29 cellular contexts compared by ENCODE assay signal in genomic region chr1:44757420-44757819, GRCh38. TPM values are rescaled to one million over a fixed set of nuclear protein-coding genes. Genes with fewer than 3 reads are reported as not detected.
A peak's percentile ranks its signal among the peaks of the same experiment; 100 is the strongest.
DNase-seq lines count a peak whose midpoint lies in the region; ATAC-seq and TF ChIP-seq lines count a peak whose summit lies in the region.
"Had no signal": no experiment of that assay in that cellular context is flagged by ENCODE, and none has a peak within 500 bp of the region (broad histone marks: within the 10 kb centered on the region; RNA-seq: fewer than 3 reads in every experiment).

No MANE protein-coding gene starts in this region.

- no peaks in the 10 kb centered on the region; the same call in 1 of the 2 replicates for H3F3A ChIP-seq in MM.1S (ENCODE audit: insufficient read depth, low read length)

- TF ChIP-seq CTCF in MM.1S (IDR thresholded peaks at IDR 0.05; ENCODE audit: low read length) (no peak), upper lobe of left lung (IDR thresholded peaks at IDR 0.05) (no peak)

- no peak for DNase-seq in activated CD8-positive, alpha-beta memory T cell treated with anti-CD3 and anti-CD28 coated beads, Interleukin-2, amount 10 ng/mL, durations not matched to agents 7 days and 5 days
- DNase-seq in activated CD8-positive, alpha-beta memory T cell treated with anti-CD3 and anti-CD28 coated beads, Interleukin-2, amount 50 U/mL, for 48 hours, result no peak
- peak; percentile 21 for DNase-seq in MM.1S
- no peak for DNase-seq in memory B cell (ENCODE audit: low spot score in 2 of 2)
- DNase-seq in anterior cingulate cortex (lab: John Stamatoyannopoulos, UW), result no peak
- no peak for DNase-seq in upper lobe of left lung
- no peak for DNase-seq in stimulated activated CD4-positive, alpha-beta T cell treated with anti-CD3 and anti-CD28 coated beads, Interleukin-4, amount 100 ng/mL, for 24 hours
- DNase-seq: activated CD4-positive, alpha-beta T cell treated with anti-CD3 and anti-CD28 coated beads, Interleukin-2, amount 50 U/mL, for 48 hours; activated T-cell treated with anti-CD3 and anti-CD28 coated beads, Interleukin-2, amount 50 U/mL, for 4 hours; BE2C; COR-L47; endodermal cell; glutamatergic neuron; left colon; naive thymus-derived CD4-positive, alpha-beta T cell; NCI-H2171 treated with DMSO at 0.1 percent for 48 hours; NCI-H82; right lobe of liver; stimulated activated CD4-positive, alpha-beta T cell treated with anti-CD3 and anti-CD28 coated beads, Interleukin-15, amount 100 ng/mL, for 24 hours had no signal

- no peaks in the 10 kb centered on the region for H3K27me3 ChIP-seq in MM.1S (replicated peaks; ENCODE audit: insufficient read depth, low read length)
- H3K27me3 ChIP-seq in upper lobe of left lung, result no peaks in the 10 kb centered on the region
- H3K27me3 ChIP-seq: BE2C, Peyer's patch, right lobe of liver, suprapubic skin, vagina had no signal

- no peaks in the 10 kb centered on the region for H3K9me3 Mint-ChIP-seq in activated CD8-positive, alpha-beta memory T cell treated with anti-CD3 and anti-CD28 coated beads, Interleukin-2, amount 10 ng/mL, durations not matched to agents 7 days and 5 days (ENCODE audit: low read depth)
- H3K9me3 Mint-ChIP-seq in memory B cell, result no peaks in the 10 kb centered on the region
- H3K9me3 Mint-ChIP-seq: activated T-cell treated with anti-CD3 and anti-CD28 coated beads, Interleukin-2, amount 50 U/mL, for 4 hours; endodermal cell; naive thymus-derived CD4-positive, alpha-beta T cell had no signal

- H3K27ac ChIP-seq in MM.1S (ENCODE audit: low read length), result no peak overlapping the region
- H3K27ac ChIP-seq in upper lobe of left lung, result peak overlapping the region in 2 of 4 donors; percentile 21 to 50
- H3K27ac ChIP-seq: parathyroid adenoma, right lobe of liver, suprapubic skin, vagina, VCaP had no signal

- CTCF ChIA-PET in activated CD8-positive, alpha-beta memory T cell treated with anti-CD3 and anti-CD28 coated beads, Interleukin-2, amount 10 ng/mL, durations not matched to agents 7 days and 5 days (lab: Charles Lee), result no interaction called here

- H3K4me1 ChIP-seq in MM.1S (ENCODE audit: low read length) (peaks cover 5% of the 10 kb centered on the region), upper lobe of left lung (no peaks in the 10 kb centered on the region)
- H3K4me1 ChIP-seq: BE2C, parathyroid adenoma, right lobe of liver, suprapubic skin, vagina had no signal

- H3K9me2 ChIP-seq in MM.1S (replicated peaks; ENCODE audit: insufficient read depth, low read length), result no peaks in the 10 kb centered on the region

- TF ChIP-seq POLR2A in upper lobe of left lung (IDR thresholded peaks at IDR 0.05), result no peak

- H4K20me1 ChIP-seq in MM.1S (ENCODE audit: insufficient read depth, low read length), result no peaks in the 10 kb centered on the region

- no peaks in the 10 kb centered on the region for H3K27me3 Mint-ChIP-seq in activated CD8-positive, alpha-beta memory T cell treated with anti-CD3 and anti-CD28 coated beads, Interleukin-2, amount 10 ng/mL, durations not matched to agents 7 days and 5 days
- H3K27me3 Mint-ChIP-seq in memory B cell, result no peaks in the 10 kb centered on the region
- H3K27me3 Mint-ChIP-seq: naive thymus-derived CD4-positive, alpha-beta T cell had no signal

- no peak for ATAC-seq in activated CD8-positive, alpha-beta memory T cell treated with anti-CD3 and anti-CD28 coated beads, Interleukin-2, amount 10 ng/mL, durations not matched to agents 7 days and 5 days
- ATAC-seq in GM21367 (IDR thresholded peaks at IDR 0.05; ENCODE audit: unreplicated experiment) (peak; percentile 80), memory B cell (ENCODE audit: low read depth) (peak; percentile 66), upper lobe of left lung (ENCODE audit: low FRiP score in 2 of 2) (no peak)
- ATAC-seq: activated T-cell treated with anti-CD3 and anti-CD28 coated beads, Interleukin-2, amount 50 U/mL, for 4 hours; left colon; naive thymus-derived CD4-positive, alpha-beta T cell; right lobe of liver had no signal

- no peak overlapping the region for H3K4me2 ChIP-seq in MM.1S (ENCODE audit: low read depth, low read length)

- 97 to 100% methylated on average over 2 of the region's 2 CpGs for WGBS in upper lobe of left lung, 2 donors

- H3K27ac Mint-ChIP-seq in activated CD8-positive, alpha-beta memory T cell treated with anti-CD3 and anti-CD28 coated beads, Interleukin-2, amount 10 ng/mL, durations not matched to agents 7 days and 5 days, result peak overlapping the region; percentile 63
- peak overlapping the region; percentile 64 for H3K27ac Mint-ChIP-seq in memory B cell
- H3K27ac Mint-ChIP-seq: endodermal cell had no signal

- peaks cover 17% of the 10 kb centered on the region for H3K36me3 ChIP-seq in MM.1S (replicated peaks; ENCODE audit: insufficient read depth, low read length)
- peaks cover 0 to 14% (median 0%) of the 10 kb centered on the region in 4 donors for H3K36me3 ChIP-seq in upper lobe of left lung
- H3K36me3 ChIP-seq: Peyer's patch, right lobe of liver, suprapubic skin, vagina had no signal

- no peak overlapping the region for H2AFZ ChIP-seq in MM.1S (ENCODE audit: low read length)
- H2AFZ ChIP-seq: parathyroid adenoma had no signal

- H3K4me1 Mint-ChIP-seq in activated CD8-positive, alpha-beta memory T cell treated with anti-CD3 and anti-CD28 coated beads, Interleukin-2, amount 10 ng/mL, durations not matched to agents 7 days and 5 days, result peaks cover 15% of the 10 kb centered on the region
- H3K4me1 Mint-ChIP-seq in memory B cell, result peaks cover 12% of the 10 kb centered on the region
- H3K4me1 Mint-ChIP-seq: endodermal cell had no signal

- H3K79me2 ChIP-seq in MM.1S (ENCODE audit: low read length), result peaks cover 11% of the 10 kb centered on the region; the same call in 1 of the 2 replicates
- H3K79me2 ChIP-seq: parathyroid adenoma had no signal

- H3K9me3 ChIP-seq in MM.1S (replicated peaks; ENCODE audit: insufficient read depth, low read length) (no peaks in the 10 kb centered on the region), upper lobe of left lung (no peaks in the 10 kb centered on the region)
- H3K9me3 ChIP-seq: BE2C, Peyer's patch, right lobe of liver, suprapubic skin, vagina had no signal

- peaks cover 75% of the 10 kb centered on the region for H3K36me3 Mint-ChIP-seq in activated CD8-positive, alpha-beta memory T cell treated with anti-CD3 and anti-CD28 coated beads, Interleukin-2, amount 10 ng/mL, durations not matched to agents 7 days and 5 days
- H3K36me3 Mint-ChIP-seq in memory B cell, result no peaks in the 10 kb centered on the region

- no peak overlapping the region for H3K4me3 ChIP-seq in MM.1S (ENCODE audit: low read length)
- no peak overlapping the region for H3K4me3 ChIP-seq in upper lobe of left lung
- H3K4me3 ChIP-seq: Peyer's patch, right lobe of liver, suprapubic skin, vagina had no signal

- H3K4me3 Mint-ChIP-seq in activated CD8-positive, alpha-beta memory T cell treated with anti-CD3 and anti-CD28 coated beads, Interleukin-2, amount 10 ng/mL, durations not matched to agents 7 days and 5 days, result no peak overlapping the region
- peak overlapping the region; percentile 34 for H3K4me3 Mint-ChIP-seq in memory B cell
- H3K4me3 Mint-ChIP-seq: activated T-cell treated with anti-CD3 and anti-CD28 coated beads, Interleukin-2, amount 50 U/mL, for 4 hours; endodermal cell; naive thymus-derived CD4-positive, alpha-beta T cell had no signal

- TF ChIP-seq EP300 in upper lobe of left lung (IDR thresholded peaks at IDR 0.05), result no peak

- no peak overlapping the region for H3K9ac ChIP-seq in MM.1S (ENCODE audit: low read length)
- H3K9ac ChIP-seq: parathyroid adenoma had no signal

RNA-seq across cellular contexts. Expression of gene KIF2C, which starts 17.8 kb away (rescaled TPM):
- 100 to 1,000 TPM; 102 to 107 TPM for total RNA-seq in activated CD8-positive, alpha-beta memory T cell treated with anti-CD3 and anti-CD28 coated beads, Interleukin-2, amount 10 ng/mL, durations not matched to agents 7 days and 5 days
- total RNA-seq in upper lobe of left lung, result 1 to 10 TPM in 5 of 6 donors, not detected in 1; 1.5 to 2.7 (median 2.6) TPM

RNA-seq across cellular contexts. Expression of gene RPS8, which starts 17.9 kb away (rescaled TPM):
- total RNA-seq in activated CD8-positive, alpha-beta memory T cell treated with anti-CD3 and anti-CD28 coated beads, Interleukin-2, amount 10 ng/mL, durations not matched to agents 7 days and 5 days, result 1,000 to 10,000 TPM; 1,353 to 1,538 TPM
- total RNA-seq in upper lobe of left lung, result 1,000 to 10,000 TPM in 4 of 6 donors, 100 to 1,000 TPM in 2; 507 to 1,439 (median 1,183) TPM

RNA-seq across cellular contexts. Expression of gene RNU5D-1, which starts 26.4 kb away (rescaled TPM):
- not detected for total RNA-seq in activated CD8-positive, alpha-beta memory T cell treated with anti-CD3 and anti-CD28 coated beads, Interleukin-2, amount 10 ng/mL, durations not matched to agents 7 days and 5 days
- not detected for total RNA-seq in upper lobe of left lung
- total RNA-seq: activated T-cell treated with anti-CD3 and anti-CD28 coated beads, Interleukin-2, amount 50 U/mL, for 4 hours; endodermal cell; fibroblast of lung; left colon; mesenteric fat pad; naive thymus-derived CD4-positive, alpha-beta T cell; Peyer's patch; right lobe of liver; SK-MEL-5; suprapubic skin; T-helper 2 cell treated with Interferon-gamma antibody and Interleukin-4, amounts not matched to agents 100 ng/mL and 5 ng/mL, for 36 hours; vagina had no signal

RNA-seq across cellular contexts. Expression of gene BEST4, which starts 30.6 kb away (rescaled TPM):
- total RNA-seq in activated CD8-positive, alpha-beta memory T cell treated with anti-CD3 and anti-CD28 coated beads, Interleukin-2, amount 10 ng/mL, durations not matched to agents 7 days and 5 days, result under 1 TPM; 0.73 to 0.79 TPM
- 1 to 10 TPM in 3 of 6 donors, under 1 TPM in 3; 0.30 to 9.1 (median 0.81) TPM for total RNA-seq in upper lobe of left lung
- total RNA-seq: SK-MEL-5, vagina had no signal

RNA-seq across cellular contexts. Expression of gene PLK3, which starts 42.8 kb away (rescaled TPM):
- 10 to 100 TPM; 43.1 to 48.9 TPM for total RNA-seq in activated CD8-positive, alpha-beta memory T cell treated with anti-CD3 and anti-CD28 coated beads, Interleukin-2, amount 10 ng/mL, durations not matched to agents 7 days and 5 days
- 10 to 100 TPM; 24.9 to 72.4 (median 49.6) TPM for total RNA-seq in upper lobe of left lung

Comparison
In these comparisons a context has a peak if more than half of its experiments do, and no peak if none do; other contexts are left out.
1. ATAC-seq: peak in GM21367 (single experiment) and memory B cell (single experiment); none in activated CD8-positive, alpha-beta memory T cell treated with anti-CD3 and anti-CD28 coated beads, Interleukin-2, amount 10 ng/mL, durations not matched to agents 7 days and 5 days (single experiment) and upper lobe of left lung (0 of 2).
2. RNA of gene KIF2C, which starts 17.8 kb away (total RNA-seq): 102 to 107 TPM in activated CD8-positive, alpha-beta memory T cell treated with anti-CD3 and anti-CD28 coated beads, Interleukin-2, amount 10 ng/mL, durations not matched to agents 7 days and 5 days; 1.5 to 2.7 TPM in upper lobe of left lung; every median in the first group is over 10 times any median in the second.